25 cellular contexts compared by ENCODE assay signal in genomic region chr13:21203132-21203531, GRCh38. TPM values are rescaled to one million over a fixed set of nuclear protein-coding genes. Genes with fewer than 3 reads are reported as not detected.
DNase-seq lines count a peak whose midpoint lies in the region; ATAC-seq, FAIRE-seq and TF ChIP-seq lines count a peak whose summit lies in the region.
"Had no signal": no experiment of that assay in that cellular context is flagged by ENCODE, and none has a peak within 500 bp of the region (broad histone marks: within the 10 kb centered on the region; RNA-seq: fewer than 3 reads in every experiment).

No MANE protein-coding gene starts in this region.

- H3K79me2 ChIP-seq in HepG2 (ENCODE audit: insufficient read depth, low read length), result no peaks in the 10 kb centered on the region

- no TSS peak for BruUV-seq in HepG2 (replicated peaks; lab: Mats Ljungman, UMichigan)

- no peaks in the 10 kb centered on the region for H3K27me3 ChIP-seq in HepG2 (ENCODE audit: control insufficient read depth in 1 of 2, insufficient read depth in 2 of 2, low read length in 2 of 2)

- H3K9me3 ChIP-seq in HepG2 (ENCODE audit: low read length), result peaks cover 7% of the 10 kb centered on the region; the same call in 1 of the 2 replicates

- no peak for TF ChIP-seq RAD21 in HepG2 (CRISPR knock-in tag; IDR thresholded peaks at IDR 0.05)

- no peak overlapping the region for H2AFZ ChIP-seq in HepG2 (ENCODE audit: low read length)
- H2AFZ ChIP-seq: GM23248 had no signal

- H3K36me3 ChIP-seq in HepG2 (replicated peaks in 1 of 2; ENCODE audit: control insufficient read depth in 1 of 2, insufficient read depth in 2 of 2, low read length in 2 of 2), result no peaks in the 10 kb centered on the region

- H3K4me1 ChIP-seq in HepG2 (ENCODE audit: insufficient read depth, low read length), result peaks cover 15% of the 10 kb centered on the region

- H3K27ac ChIP-seq in C4-2B (peak overlapping the region; percentile 61), VCaP (peak overlapping the region; percentile 50), HepG2 (ENCODE audit: extremely low read length, insufficient read depth, low read length) (no peak overlapping the region), caudate nucleus (ENCODE audit: low read depth, low read length) (no peak overlapping the region), coronary artery (no peak overlapping the region)
- H3K27ac ChIP-seq: GM23248, SK-N-MC had no signal

- DNase-seq in HCEC 1CT (peak; percentile 14), HepG2 (ENCODE audit: low spot score) (peak; percentile 22), caudate nucleus (lab: John Stamatoyannopoulos, UW) (no peak), coronary artery (ENCODE audit: low spot score) (no peak)
- DNase-seq: activated CD8-positive, alpha-beta T cell treated with anti-CD3 and anti-CD28 coated beads for 36 hours; central memory CD4-positive, alpha-beta T cell; GM23248; HFFc6; hypothalamus; KG1; left ventricle myocardium superior; naive thymus-derived CD4-positive, alpha-beta T cell; NCI-H1694 treated with DMSO at 0.1 percent for 48 hours; NCI-H748 treated with DMSO at 0.1 percent for 48 hours; occipital lobe; retina; trophoblast cell had no signal

- no peak overlapping the region for H3K4me3 ChIP-seq in HepG2 (replicated peaks in 1 of 3; ENCODE audit: insufficient read depth in 1 of 3, low read depth in 2 of 3, low read length in 3 of 3)
- H3K4me3 ChIP-seq in coronary artery, result no peak overlapping the region
- H3K4me3 ChIP-seq: GM23248, SK-N-MC, smooth muscle cell had no signal

- no peak for TF ChIP-seq CTCF in C4-2B (conservative IDR thresholded peaks at IDR 0.05)
- TF ChIP-seq CTCF in VCaP (conservative IDR thresholded peaks at IDR 0.05), result no peak
- no peak for TF ChIP-seq CTCF in HepG2 (CRISPR knock-in tag; IDR thresholded peaks at IDR 0.05)
- TF ChIP-seq CTCF in coronary artery (IDR thresholded peaks at IDR 0.05), result no peak

- no peak for TF ChIP-seq POLR2A in HepG2 (IDR thresholded peaks at IDR 0.05; ENCODE audit: insufficient read depth in 1 of 2, low read depth in 2 of 2, low read length in 2 of 2)

- WGBS in HepG2 (ENCODE audit: low lambda C conversion rate), result 0% methylated on average over 1 of the region's 1 CpG

- intact Hi-C loops in HepG2 (cut with micrococcal nuclease; ENCODE audit: unreplicated experiment), result no loop called here

- ATAC-seq in HepG2 (peak; percentile 71), GM19351 (IDR thresholded peaks at IDR 0.05; ENCODE audit: unreplicated experiment) (no peak)
- ATAC-seq: activated CD8-positive, alpha-beta T cell treated with anti-CD3 and anti-CD28 coated beads for 36 hours; left ventricle myocardium superior; naive thymus-derived CD4-positive, alpha-beta T cell had no signal

- no peak for FAIRE-seq in HepG2 (lab: Jason Lieb, UNC)
- FAIRE-seq: endometrium, GM12891, HTR-8/SVneo had no signal

- TF ChIP-seq EP300 in HepG2 (IDR thresholded peaks at IDR 0.05; ENCODE audit: low read depth in 2 of 2, low read length in 2 of 2), result no peak
- TF ChIP-seq EP300 in HepG2 (CRISPR knock-in tag; IDR thresholded peaks at IDR 0.05; ENCODE audit: borderline replicate concordance), result no peak

- no peaks in the 10 kb centered on the region for H4K20me1 ChIP-seq in HepG2 (ENCODE audit: insufficient read depth, low read length)

- POLR2A ChIA-PET in HepG2 (lab: Yijun Ruan, JAX), result no interaction called here

- in situ Hi-C loops in HepG2 (cut with HindIII; ENCODE audit: extremely low pct_ligation_motif_present, low pct_unique_long_range_greater_than_20kb), result no loop called here

- peak overlapping the region; percentile 8; the same call in 1 of the 2 replicates for H3K4me2 ChIP-seq in HepG2 (ENCODE audit: low read depth, low read length)
- H3K4me2 ChIP-seq: smooth muscle cell had no signal

- H3K9ac ChIP-seq in HepG2 (ENCODE audit: insufficient read depth, low read depth, low read length), result no peak overlapping the region
- H3K9ac ChIP-seq: GM23248 had no signal

- CTCF ChIA-PET in HepG2 (lab: Yijun Ruan, JAX; ENCODE audit: low intra/inter-chr PET ratio, low total read pairs), result no interaction called here

TF ChIP-seq in HepG2, 621 proteins besides CTCF, POLR2A, EP300 and RAD21 (continues in another document):
- TF ChIP-seq ZNF430 (CRISPR knock-in tag; IDR thresholded peaks at IDR 0.05) (no peak), MAFK (conservative IDR thresholded peaks at IDR 0.05 in 1 of 2, IDR thresholded peaks at IDR 0.05 in 1 of 2; ENCODE audit: low read length in 2 of 2) (peak; percentile 47 to 48; a peak in 3 of 4 replicates), FOSL2 (CRISPR knock-in tag; IDR thresholded peaks at IDR 0.05) (peak; percentile 51), FOXP1 (IDR thresholded peaks at IDR 0.05) (no peak), FOXP1 (CRISPR knock-in tag; IDR thresholded peaks at IDR 0.05) (peak; percentile 42; the same call in 1 of the 2 replicates), MAFF (IDR thresholded peaks at IDR 0.05; ENCODE audit: low read depth, low read length) (peak; percentile 50; the same call in 1 of the 2 replicates)
- TF ChIP-seq, protein P1, sequence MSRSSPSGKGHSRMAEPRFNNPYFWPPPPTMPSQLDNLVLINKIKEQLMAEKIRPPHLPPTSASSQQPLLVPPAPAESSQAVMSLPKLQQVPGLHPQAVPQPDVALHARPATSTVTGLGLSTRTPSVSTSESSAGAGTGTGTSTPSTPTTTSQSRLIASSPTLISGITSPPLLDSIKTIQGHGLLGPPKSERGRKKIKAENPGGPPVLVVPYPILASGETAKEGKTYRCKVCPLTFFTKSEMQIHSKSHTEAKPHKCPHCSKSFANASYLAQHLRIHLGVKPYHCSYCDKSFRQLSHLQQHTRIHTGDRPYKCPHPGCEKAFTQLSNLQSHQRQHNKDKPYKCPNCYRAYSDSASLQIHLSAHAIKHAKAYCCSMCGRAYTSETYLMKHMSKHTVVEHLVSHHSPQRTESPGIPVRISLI (CRISPR knock-in tag; IDR thresholded peaks at IDR 0.05; ENCODE audit: borderline replicate concordance), result peak; percentile 64; the same call in 1 of the 2 replicates

RNA-seq across cellular contexts. Expression of gene MRPL57, which starts 26.7 kb away (rescaled TPM):
- 35.2 and 36.7 TPM in 2 replicates for total RNA-seq in HepG2 (2016; rRNA removed; fragmentation: Illumina TruSeq; extraction: Trizol)
- 24.1 and 31.0 TPM in 2 replicates for total RNA-seq in HepG2 (2016; cell fraction: cytosol; rRNA removed; fragmentation: Illumina TruSeq; extraction: Trizol; ENCODE audit: low read depth)
- 34.7 and 38.6 TPM in 2 replicates for total RNA-seq in HepG2 (2016; cell fraction: insoluble cytoplasmic fraction; rRNA removed; fragmentation: Illumina TruSeq; extraction: Trizol)
- 29.6 and 35.7 TPM in 2 replicates for total RNA-seq in HepG2 (2016; cell fraction: membrane; rRNA removed; fragmentation: Illumina TruSeq; extraction: Trizol)
- total RNA-seq in HepG2 (2016; cell fraction: nucleus; rRNA removed; fragmentation: Illumina TruSeq; extraction: Trizol), result 15.9 and 17.6 TPM in 2 replicates
- 19.5 and 20.7 TPM in 2 replicates for polyA plus RNA-seq in HepG2 (2011; rRNA removed)
- polyA plus RNA-seq in HepG2 (2011; cell fraction: cytosol; rRNA removed), result 14.4 and 14.5 TPM in 2 replicates
- 8.1 and 8.4 TPM in 2 replicates for polyA plus RNA-seq in HepG2 (2011; cell fraction: nucleus; rRNA removed)
- 15.7 and 17.3 TPM in 2 replicates for polyA plus RNA-seq in HepG2 (2012)
- polyA plus RNA-seq in HepG2 (2016; cell fraction: cytosol; fragmentation: Illumina TruSeq; extraction: Trizol; ENCODE audit: low read depth), result 22.3 and 31.7 TPM in 2 replicates
- polyA plus RNA-seq in HepG2 (2016; cell fraction: insoluble cytoplasmic fraction; fragmentation: Illumina TruSeq; extraction: Trizol; ENCODE audit: low read depth), result 37.6 and 39.8 TPM in 2 replicates
- 25.6 and 30.0 TPM in 2 replicates for polyA plus RNA-seq in HepG2 (2016; cell fraction: membrane; fragmentation: Illumina TruSeq; extraction: Trizol; ENCODE audit: low read depth)
- 23.6 and 24.3 TPM in 2 replicates for polyA plus RNA-seq in HepG2 (2016; cell fraction: nucleus; fragmentation: Illumina TruSeq; extraction: Trizol; ENCODE audit: insufficient read depth, low read depth)
- polyA minus RNA-seq in HepG2 (2011; rRNA and poly(A)+ RNA removed; ENCODE audit: low replicate concordance), result 5.5 and 12.7 TPM in 2 replicates
- polyA minus RNA-seq in HepG2 (2011; cell fraction: cytosol; rRNA and poly(A)+ RNA removed), result 5.7 and 9.1 TPM in 2 replicates
- polyA minus RNA-seq in HepG2 (2011; cell fraction: nucleus; rRNA and poly(A)+ RNA removed), result 4.7 and 5.8 TPM in 2 replicates

RNA-seq across cellular contexts. Expression of gene SKA3, which starts 26.8 kb away (rescaled TPM):
- 10.8 and 15.2 TPM in 2 replicates for total RNA-seq in HepG2 (2016; rRNA removed; fragmentation: Illumina TruSeq; extraction: Trizol)
- 32.3 and 33.6 TPM in 2 replicates for total RNA-seq in HepG2 (2016; cell fraction: cytosol; rRNA removed; fragmentation: Illumina TruSeq; extraction: Trizol; ENCODE audit: low read depth)
- 10.7 and 15.4 TPM in 2 replicates for total RNA-seq in HepG2 (2016; cell fraction: insoluble cytoplasmic fraction; rRNA removed; fragmentation: Illumina TruSeq; extraction: Trizol)
- 15.1 and 15.7 TPM in 2 replicates for total RNA-seq in HepG2 (2016; cell fraction: membrane; rRNA removed; fragmentation: Illumina TruSeq; extraction: Trizol)
- total RNA-seq in HepG2 (2016; cell fraction: nucleus; rRNA removed; fragmentation: Illumina TruSeq; extraction: Trizol), result 7.0 and 8.7 TPM in 2 replicates
- polyA plus RNA-seq in HepG2 (2011; rRNA removed), result 3.5 and 7.2 TPM in 2 replicates
- polyA plus RNA-seq in HepG2 (2011; cell fraction: cytosol; rRNA removed), result 3.3 and 3.7 TPM in 2 replicates
- polyA plus RNA-seq in HepG2 (2011; cell fraction: nucleus; rRNA removed), result 2.4 and 2.6 TPM in 2 replicates
- polyA plus RNA-seq in HepG2 (2012), result 2.8 and 6.8 TPM in 2 replicates
- polyA plus RNA-seq in HepG2 (2016; cell fraction: cytosol; fragmentation: Illumina TruSeq; extraction: Trizol; ENCODE audit: low read depth), result 5.2 and 8.0 TPM in 2 replicates
- 28.3 and 32.2 TPM in 2 replicates for polyA plus RNA-seq in HepG2 (2016; cell fraction: insoluble cytoplasmic fraction; fragmentation: Illumina TruSeq; extraction: Trizol; ENCODE audit: low read depth)
- polyA plus RNA-seq in HepG2 (2016; cell fraction: membrane; fragmentation: Illumina TruSeq; extraction: Trizol; ENCODE audit: low read depth), result 11.8 and 12.9 TPM in 2 replicates
- 20.6 and 22.8 TPM in 2 replicates for polyA plus RNA-seq in HepG2 (2016; cell fraction: nucleus; fragmentation: Illumina TruSeq; extraction: Trizol; ENCODE audit: insufficient read depth, low read depth)
- 3.8 and 12.1 TPM in 2 replicates for polyA minus RNA-seq in HepG2 (2011; rRNA and poly(A)+ RNA removed; ENCODE audit: low replicate concordance)
- polyA minus RNA-seq in HepG2 (2011; cell fraction: cytosol; rRNA and poly(A)+ RNA removed), result 5.1 and 6.2 TPM in 2 replicates
- 6.5 and 6.8 TPM in 2 replicates for polyA minus RNA-seq in HepG2 (2011; cell fraction: nucleus; rRNA and poly(A)+ RNA removed)
- polyA plus RNA-seq: naive thymus-derived CD4-positive, alpha-beta T cell had no signal

Comparison
In these comparisons a context has a peak if more than half of its experiments do, and no peak if none do; other contexts are left out.
1. H3K27ac ChIP-seq: peak in C4-2B (single experiment) and VCaP (single experiment); none in HepG2 (single experiment), caudate nucleus (single experiment) and coronary artery (0 of 2).
2. DNase-seq: peak in HCEC 1CT (single experiment) and HepG2 (single experiment); none in caudate nucleus (0 of 61) and coronary artery (single experiment).